ENCODE assay signal across 18 cellular contexts in the genomic region with DNA sequence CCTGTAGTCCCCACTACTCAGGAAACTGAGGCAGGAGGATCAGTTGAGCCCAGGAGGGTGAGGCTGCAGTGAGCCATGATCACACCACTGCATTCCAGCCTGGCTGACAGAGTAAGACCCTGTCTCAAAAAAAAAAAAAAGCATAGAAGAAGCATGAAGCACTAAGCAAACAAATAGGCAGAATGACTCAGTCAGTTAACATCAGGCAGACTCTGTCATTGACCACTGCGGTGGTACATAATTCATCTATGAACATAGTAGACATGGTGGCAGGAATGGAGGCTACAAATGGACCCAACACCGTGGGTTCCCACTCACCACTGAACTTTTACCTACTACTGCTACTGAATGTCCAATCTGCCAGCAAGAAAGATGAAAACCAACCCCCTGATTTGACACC. TPM values are rescaled to one million over a fixed set of nuclear protein-coding genes. Genes with fewer than 3 reads are reported as not detected.
DNase-seq lines count a peak whose midpoint lies in the region; ATAC-seq and TF ChIP-seq lines count a peak whose summit lies in the region.
"Had no signal": no experiment of that assay in that cellular context is flagged by ENCODE, and none has a peak within 500 bp of the region (broad histone marks: within the 10 kb centered on the region; RNA-seq: fewer than 3 reads in every experiment).

No MANE protein-coding gene starts in this region.

- H3K9ac ChIP-seq in mesenchymal stem cell (ENCODE audit: low read length) (no peak overlapping the region), Karpas-422 (ENCODE audit: low read length) (no peak overlapping the region)
- H3K9ac ChIP-seq: parathyroid adenoma had no signal

- no peak overlapping the region for H2BK12ac ChIP-seq in mesenchymal stem cell (ENCODE audit: low read length in 2 of 2)

- H4K8ac ChIP-seq in mesenchymal stem cell (ENCODE audit: low read length) = no peak overlapping the region

- H3K9me2 ChIP-seq in Karpas-422 (replicated peaks; ENCODE audit: insufficient read depth, low read length) = no peaks in the 10 kb centered on the region

- WGBS in mesenchymal stem cell = 44% methylated on average over 2 of the region's 2 CpGs

- no peak overlapping the region for H2BK120ac ChIP-seq in mesenchymal stem cell (ENCODE audit: low read depth, low read length)

- no peak overlapping the region for H4K91ac ChIP-seq in mesenchymal stem cell (ENCODE audit: low read length)

- H2AFZ ChIP-seq in mesenchymal stem cell (ENCODE audit: low read depth, low read length) (no peak overlapping the region), Karpas-422 (ENCODE audit: low read length) (no peak overlapping the region)
- H2AFZ ChIP-seq: parathyroid adenoma had no signal

- H3K27me3 ChIP-seq in mesenchymal stem cell (ENCODE audit: control insufficient read depth in 1 of 2, insufficient read depth in 1 of 2, low read length in 2 of 2) (peaks cover 0 to 4% of the 10 kb centered on the region in 2 experiments), Karpas-422 (ENCODE audit: low read length) (no peaks in the 10 kb centered on the region)

- no peaks in the 10 kb centered on the region for H3K79me1 ChIP-seq in mesenchymal stem cell (replicated peaks; ENCODE audit: low read length, poor library complexity, severe bottlenecking)

- no peak overlapping the region for H2BK5ac ChIP-seq in mesenchymal stem cell (ENCODE audit: low read depth, low read length, poor library complexity, severe bottlenecking)

- H3K4me2 ChIP-seq in mesenchymal stem cell (ENCODE audit: low read length, poor library complexity, severe bottlenecking) (no peak overlapping the region), Karpas-422 (ENCODE audit: low read depth, low read length, poor library complexity, severe bottlenecking) (no peak overlapping the region)

- H3K36me3 ChIP-seq in mesenchymal stem cell (ENCODE audit: control insufficient read depth in 1 of 2, insufficient read depth in 2 of 2, low read depth in 1 of 2, low read length in 2 of 2) (no peaks in the 10 kb centered on the region), Karpas-422 (ENCODE audit: insufficient read depth, low read length) (no peaks in the 10 kb centered on the region)

- H4K20me1 ChIP-seq in Karpas-422 (ENCODE audit: insufficient read depth, low read depth, low read length) = no peaks in the 10 kb centered on the region

- H3K14ac ChIP-seq in mesenchymal stem cell (ENCODE audit: low read length in 2 of 2) = no peak overlapping the region

- H3K4me3 ChIP-seq in astrocyte of the spinal cord (ENCODE audit: low read depth, low read length) (no peak overlapping the region), mesenchymal stem cell (ENCODE audit: insufficient read depth in 1 of 2, low read depth in 1 of 2, low read length in 2 of 2) (no peak overlapping the region), Karpas-422 (ENCODE audit: low read length) (no peak overlapping the region)

- H2BK15ac ChIP-seq in mesenchymal stem cell (ENCODE audit: low read depth, poor library complexity, severe bottlenecking) = no peak overlapping the region

- in situ Hi-C loops in astrocyte of the spinal cord (cut with HindIII; ENCODE audit: low sequenced_read_pairs) = no loop called here

- H3K27ac ChIP-seq in mesenchymal stem cell (ENCODE audit: low read length, poor library complexity, severe bottlenecking) = peak overlapping the region; percentile 18
- no peak overlapping the region for H3K27ac ChIP-seq in Karpas-422 (ENCODE audit: low read length)
- H3K27ac ChIP-seq: parathyroid adenoma had no signal

- ATAC-seq in HG03521 (IDR thresholded peaks at IDR 0.05; ENCODE audit: unreplicated experiment) (no peak), HG02759 (IDR thresholded peaks at IDR 0.05; ENCODE audit: unreplicated experiment) (no peak)
- ATAC-seq: activated naive CD8-positive, alpha-beta T cell treated with anti-CD3 and anti-CD28 coated beads, Interleukin-2, amount 50 U/mL, for 24 hours; Right ventricle myocardium inferior; stimulated activated naive CD8-positive, alpha-beta T cell treated with anti-CD3 and anti-CD28 coated beads, Interleukin-15, Interleukin-2, amounts not matched to agents 100 U/mL and 50 U/mL, for 24 hours had no signal

- H3K4ac ChIP-seq in mesenchymal stem cell (ENCODE audit: low read depth in 1 of 2, low read length in 2 of 2) = no peak overlapping the region

- TF ChIP-seq CTCF in astrocyte of the spinal cord (IDR thresholded peaks at IDR 0.05; ENCODE audit: low read depth, low read length) = no peak

- H3K9me3 ChIP-seq in mesenchymal stem cell (ENCODE audit: control insufficient read depth, low read length) (no peaks in the 10 kb centered on the region), Karpas-422 (ENCODE audit: low read length) (no peaks in the 10 kb centered on the region)

- DNase-seq in DMS53 (lab: John Stamatoyannopoulos, UW) (peak; percentile 83), M059J (ENCODE audit: low read depth) (peak; percentile 87), astrocyte of the spinal cord (ENCODE audit: low read depth, low spot score) (peak; percentile 89), mesenchymal stem cell (peak; percentile 72), Karpas-422 (no peak), HuH-7 (ENCODE audit: low spot score) (no peak)
- DNase-seq: activated CD8-positive, alpha-beta memory T cell treated with anti-CD3 and anti-CD28 coated beads, Interleukin-2, amount 50 U/mL, for 48 hours; activated naive CD8-positive, alpha-beta T cell treated with anti-CD3 and anti-CD28 coated beads, Interleukin-2, amount 50 U/mL, for 24 hours; CD4-positive, CD25-positive, alpha-beta regulatory T cell; effector CD4-positive, alpha-beta T cell; hypothalamus; NCI-H446; stimulated activated CD4-positive, alpha-beta T cell treated with anti-CD3 and anti-CD28 coated beads, Interleukin-4, amount 100 ng/mL, for 1 hour; stimulated activated naive CD8-positive, alpha-beta T cell treated with anti-CD3 and anti-CD28 coated beads, Interleukin-15, Interleukin-2, amounts not matched to agents 100 U/mL and 50 U/mL, for 24 hours had no signal

- no peak overlapping the region for H3K18ac ChIP-seq in mesenchymal stem cell (ENCODE audit: low read depth in 1 of 2, low read length in 2 of 2)

- H3K23ac ChIP-seq in mesenchymal stem cell (ENCODE audit: low read length in 2 of 2) = no peak overlapping the region

- H3K4me1 ChIP-seq in mesenchymal stem cell (ENCODE audit: control insufficient read depth, insufficient read depth, low read depth, low read length) = no peaks in the 10 kb centered on the region
- no peaks in the 10 kb centered on the region for H3K4me1 ChIP-seq in Karpas-422 (ENCODE audit: low read length)
- H3K4me1 ChIP-seq: parathyroid adenoma had no signal

- H3K79me2 ChIP-seq in Karpas-422 (ENCODE audit: low read length) = no peaks in the 10 kb centered on the region
- H3K79me2 ChIP-seq: parathyroid adenoma had no signal

- H2AK5ac ChIP-seq in mesenchymal stem cell (ENCODE audit: low read length, severe bottlenecking) = no peak overlapping the region

RNA-seq across cellular contexts. Expression of gene ASXL2, which starts 7.6 kb away (rescaled TPM):
- 4.7 and 8.0 TPM in 2 replicates for total RNA-seq in M059J (2014; rRNA removed; shearing (Covaris generic))
- polyA plus RNA-seq in mesenchymal stem cell (2013, experiment 1 of 2) = 12.3 TPM
- polyA plus RNA-seq in mesenchymal stem cell (2013, experiment 2 of 2) = 11.7 TPM
- total RNA-seq in Karpas-422 (2014; rRNA removed; shearing (Covaris generic); ENCODE audit: low replicate concordance) = 14.4 and 17.6 TPM in 2 replicates

Comparison
In these comparisons a context has a peak if more than half of its experiments do, and no peak if none do; other contexts are left out.
1. DNase-seq: peak in DMS53 (single experiment), M059J (single experiment), astrocyte of the spinal cord (single experiment) and mesenchymal stem cell (single experiment); none in Karpas-422 (single experiment) and HuH-7 (single experiment).